In genomic region chr11:75371930-75372876, GRCh38 we compare ENCODE assay signal across 10 cellular contexts. TPM values are rescaled to one million over a fixed set of nuclear protein-coding genes. Genes with fewer than 3 reads are reported as not detected.
A peak's percentile ranks its signal among the peaks of the same experiment; 100 is the strongest.
DNase-seq lines count a peak whose midpoint lies in the region; ATAC-seq and TF ChIP-seq lines count a peak whose summit lies in the region.
"Had no signal": no experiment of that assay in that cellular context is flagged by ENCODE, and none has a peak within 500 bp of the region (broad histone marks: within the 10 kb centered on the region; RNA-seq: fewer than 3 reads in every experiment).

No MANE protein-coding gene starts in this region.

- no peak overlapping the region for H3K27ac ChIP-seq in CD4-positive, CD25-positive, alpha-beta regulatory T cell (ENCODE audit: insufficient read depth, low read length, poor library complexity, severe bottlenecking)
- no peak overlapping the region for H3K27ac ChIP-seq in neuronal stem cell (replicated peaks; ENCODE audit: low read length)

- no peak overlapping the region for H3K4me3 Mint-ChIP-seq in CD4-positive, CD25-positive, alpha-beta regulatory T cell
- peak overlapping the region; percentile 13 for H3K4me3 Mint-ChIP-seq in dendritic cell treated with granulocyte-macrophage colony-stimulating factor and Interleukin-4, amounts not matched to agents 40 ng/mL and 50 ng/mL, for 4 days
- H3K4me3 Mint-ChIP-seq in natural killer cell treated with Interleukin-12 subunit alpha and Interleukin-12 subunit beta and Interleukin-15 and Interleukin-18, amount 100 ng/mL, for 72 hours: no peak overlapping the region
- H3K4me3 Mint-ChIP-seq: stimulated activated memory B cell treated with anti-CD40 and anti-IgM and Interleukin-4, amounts not matched to agents 10 μg/mL and 1 μg/mL and 100 μg/mL, for 72 hours had no signal

- H3K4me2 ChIP-seq in neuronal stem cell (ENCODE audit: insufficient read depth, low read length, poor library complexity, severe bottlenecking): no peak overlapping the region

- no peak overlapping the region for H2BK15ac ChIP-seq in neuronal stem cell (ENCODE audit: low read length)

- H2BK12ac ChIP-seq in neuronal stem cell (ENCODE audit: low read length): no peak overlapping the region

- no peak overlapping the region for H2AFZ ChIP-seq in neuronal stem cell (ENCODE audit: low read length)

- H3K18ac ChIP-seq in neuronal stem cell (ENCODE audit: low read length): no peak overlapping the region

- H3K4me3 ChIP-seq in CD4-positive, CD25-positive, alpha-beta regulatory T cell (ENCODE audit: low read depth, low read length): no peak overlapping the region
- H3K4me3 ChIP-seq in LNCaP clone FGC (ENCODE audit: low read depth, low read length) (no peak overlapping the region; the same call in 1 of the 2 replicates), neuronal stem cell (ENCODE audit: low read length in 2 of 2) (no peak overlapping the region)

- H3K4me1 ChIP-seq in CD4-positive, CD25-positive, alpha-beta regulatory T cell (ENCODE audit: control insufficient read depth, insufficient read depth, low read length, poor library complexity, severe bottlenecking): no peaks in the 10 kb centered on the region
- no peaks in the 10 kb centered on the region for H3K4me1 ChIP-seq in neuronal stem cell (ENCODE audit: control insufficient read depth in 2 of 2, insufficient read depth in 1 of 2, low read depth in 1 of 2, low read length in 2 of 2)

- H3K9ac ChIP-seq in neuronal stem cell (ENCODE audit: low read depth, low read length, poor library complexity): no peak overlapping the region

- peak overlapping the region in 2 of 3 donors; percentile 60 to 64 for H3K27ac Mint-ChIP-seq in CD4-positive, CD25-positive, alpha-beta regulatory T cell
- H3K27ac Mint-ChIP-seq in dendritic cell treated with granulocyte-macrophage colony-stimulating factor and Interleukin-4, amounts not matched to agents 40 ng/mL and 50 ng/mL, for 4 days: peak overlapping the region; percentile 74
- H3K27ac Mint-ChIP-seq in natural killer cell treated with Interleukin-12 subunit alpha and Interleukin-12 subunit beta and Interleukin-15 and Interleukin-18, amount 100 ng/mL, for 72 hours: peak overlapping the region; percentile 28 to 89
- H3K27ac Mint-ChIP-seq: stimulated activated memory B cell treated with anti-CD40 and anti-IgM and Interleukin-4, amounts not matched to agents 10 μg/mL and 1 μg/mL and 100 μg/mL, for 72 hours had no signal

- H3K27me3 ChIP-seq in CD4-positive, CD25-positive, alpha-beta regulatory T cell (ENCODE audit: control insufficient read depth, insufficient read depth, low read length): no peaks in the 10 kb centered on the region
- peaks cover 0 to 8% (median 0%) of the 10 kb centered on the region in 3 experiments for H3K27me3 ChIP-seq in neuronal stem cell (ENCODE audit: control insufficient read depth in 3 of 3, insufficient read depth in 3 of 3, low read depth in 1 of 3, low read length in 3 of 3)

- peaks cover 0 to 14% (median 8%) of the 10 kb centered on the region in 4 donors for H3K4me1 Mint-ChIP-seq in CD4-positive, CD25-positive, alpha-beta regulatory T cell
- H3K4me1 Mint-ChIP-seq in dendritic cell treated with granulocyte-macrophage colony-stimulating factor and Interleukin-4, amounts not matched to agents 40 ng/mL and 50 ng/mL, for 4 days (ENCODE audit: low read depth): peaks cover 49% of the 10 kb centered on the region
- H3K4me1 Mint-ChIP-seq in natural killer cell treated with Interleukin-12 subunit alpha and Interleukin-12 subunit beta and Interleukin-15 and Interleukin-18, amount 100 ng/mL, for 72 hours (ENCODE audit: low read depth in 2 of 2): peaks cover 12 to 23% of the 10 kb centered on the region in 2 donors

- H2AK5ac ChIP-seq in neuronal stem cell (ENCODE audit: low read depth, low read length): no peak overlapping the region

- WGBS in neuronal stem cell (ENCODE audit: extremely low coverage in 2 of 2, insufficient read length in 2 of 2, insufficient replicate concordance in 1 of 2), 2 donors: no CpG with 5 or more reads among the region's 8 CpGs

- H4K8ac ChIP-seq in neuronal stem cell (ENCODE audit: low read depth, low read length): no peak overlapping the region

- no peak overlapping the region for H2BK120ac ChIP-seq in neuronal stem cell (ENCODE audit: low read depth, low read length)

- no peaks in the 10 kb centered on the region for H3K79me1 ChIP-seq in neuronal stem cell (ENCODE audit: low read depth, low read length)

- DNase-seq in CD4-positive, CD25-positive, alpha-beta regulatory T cell: no peak
- DNase-seq in LNCaP clone FGC (ENCODE audit: low read depth) (peak; percentile 88), neuronal stem cell (ENCODE audit: low spot score) (no peak)
- no peak for DNase-seq in natural killer cell treated with Interleukin-12 subunit alpha and Interleukin-12 subunit beta and Interleukin-15 and Interleukin-18, amount 100 ng/mL, for 72 hours (ENCODE audit: low spot score)
- no peak for DNase-seq in activated CD4-positive, CD25-positive, alpha-beta regulatory T cell (lab: John Stamatoyannopoulos, UW)
- DNase-seq: RPMI8226 had no signal

- no peak for ATAC-seq in CD4-positive, CD25-positive, alpha-beta regulatory T cell (ENCODE audit: low read depth in 2 of 2)
- no peak for ATAC-seq in natural killer cell treated with Interleukin-12 subunit alpha and Interleukin-12 subunit beta and Interleukin-15 and Interleukin-18, amount 100 ng/mL, for 72 hours
- ATAC-seq in HG03280 (IDR thresholded peaks at IDR 0.05; ENCODE audit: unreplicated experiment): no peak
- no peak for ATAC-seq in HG03439 (IDR thresholded peaks at IDR 0.05; ENCODE audit: unreplicated experiment)
- ATAC-seq: stimulated activated memory B cell treated with anti-CD40 and anti-IgM and Interleukin-4, amounts not matched to agents 10 μg/mL and 1 μg/mL and 100 μg/mL, for 72 hours had no signal

- peaks cover 4% of the 10 kb centered on the region for H3K27me3 Mint-ChIP-seq in CD4-positive, CD25-positive, alpha-beta regulatory T cell
- H3K27me3 Mint-ChIP-seq in dendritic cell treated with granulocyte-macrophage colony-stimulating factor and Interleukin-4, amounts not matched to agents 40 ng/mL and 50 ng/mL, for 4 days: no peaks in the 10 kb centered on the region
- no peaks in the 10 kb centered on the region for H3K27me3 Mint-ChIP-seq in natural killer cell treated with Interleukin-12 subunit alpha and Interleukin-12 subunit beta and Interleukin-15 and Interleukin-18, amount 100 ng/mL, for 72 hours
- H3K27me3 Mint-ChIP-seq: stimulated activated memory B cell treated with anti-CD40 and anti-IgM and Interleukin-4, amounts not matched to agents 10 μg/mL and 1 μg/mL and 100 μg/mL, for 72 hours had no signal

- H3K23ac ChIP-seq in neuronal stem cell (ENCODE audit: low read depth, low read length, poor library complexity): no peak overlapping the region

- no peak overlapping the region for H3K14ac ChIP-seq in neuronal stem cell (ENCODE audit: low read length)

- no peak overlapping the region for H2BK5ac ChIP-seq in neuronal stem cell (ENCODE audit: low read length)

- no peaks in the 10 kb centered on the region for H3K36me3 ChIP-seq in CD4-positive, CD25-positive, alpha-beta regulatory T cell (ENCODE audit: control insufficient read depth, insufficient read depth, low read length)
- no peaks in the 10 kb centered on the region for H3K36me3 ChIP-seq in neuronal stem cell (replicated peaks in 1 of 2; ENCODE audit: control insufficient read depth in 2 of 2, insufficient read depth in 2 of 2, low read length in 2 of 2)

- intact Hi-C loops in dendritic cell treated with granulocyte-macrophage colony-stimulating factor and Interleukin-4, amounts not matched to agents 40 ng/mL and 50 ng/mL, for 4 days (cut with micrococcal nuclease): no loop called here

- H4K91ac ChIP-seq in neuronal stem cell (ENCODE audit: low read depth, low read length, poor library complexity): no peak overlapping the region

- no peak overlapping the region for H3K4ac ChIP-seq in neuronal stem cell (ENCODE audit: low read length)

- H3K36me3 Mint-ChIP-seq in CD4-positive, CD25-positive, alpha-beta regulatory T cell: no peaks in the 10 kb centered on the region
- H3K36me3 Mint-ChIP-seq in dendritic cell treated with granulocyte-macrophage colony-stimulating factor and Interleukin-4, amounts not matched to agents 40 ng/mL and 50 ng/mL, for 4 days (ENCODE audit: low read depth): no peaks in the 10 kb centered on the region
- no peaks in the 10 kb centered on the region for H3K36me3 Mint-ChIP-seq in natural killer cell treated with Interleukin-12 subunit alpha and Interleukin-12 subunit beta and Interleukin-15 and Interleukin-18, amount 100 ng/mL, for 72 hours
- H3K36me3 Mint-ChIP-seq: stimulated activated memory B cell treated with anti-CD40 and anti-IgM and Interleukin-4, amounts not matched to agents 10 μg/mL and 1 μg/mL and 100 μg/mL, for 72 hours had no signal

- H3K9me3 Mint-ChIP-seq in CD4-positive, CD25-positive, alpha-beta regulatory T cell: peaks cover 0 to 4% (median 0%) of the 10 kb centered on the region in 7 donors
- H3K9me3 Mint-ChIP-seq in dendritic cell treated with granulocyte-macrophage colony-stimulating factor and Interleukin-4, amounts not matched to agents 40 ng/mL and 50 ng/mL, for 4 days: no peaks in the 10 kb centered on the region
- no peaks in the 10 kb centered on the region for H3K9me3 Mint-ChIP-seq in natural killer cell treated with Interleukin-12 subunit alpha and Interleukin-12 subunit beta and Interleukin-15 and Interleukin-18, amount 100 ng/mL, for 72 hours
- H3K9me3 Mint-ChIP-seq: stimulated activated memory B cell treated with anti-CD40 and anti-IgM and Interleukin-4, amounts not matched to agents 10 μg/mL and 1 μg/mL and 100 μg/mL, for 72 hours had no signal

- TF ChIP-seq CTCF in LNCaP clone FGC (IDR thresholded peaks at IDR 0.05; ENCODE audit: control insufficient read depth, extremely low read depth, insufficient read depth): no peak

- peaks cover 0 to 7% of the 10 kb centered on the region in 2 experiments for H3K9me3 ChIP-seq in CD4-positive, CD25-positive, alpha-beta regulatory T cell (ENCODE audit: control insufficient read depth in 2 of 2, low read length in 2 of 2)
- peaks cover 0 to 1% of the 10 kb centered on the region in 2 donors for H3K9me3 ChIP-seq in neuronal stem cell (replicated peaks in 1 of 2; ENCODE audit: control insufficient read depth in 2 of 2, insufficient read depth in 1 of 2, low read depth in 1 of 2, low read length in 2 of 2)

RNA-seq across cellular contexts. Expression of gene ARRB1, which starts 20.7 kb away (rescaled TPM):
- total RNA-seq in CD4-positive, CD25-positive, alpha-beta regulatory T cell: 36.1 TPM
- polyA plus RNA-seq in CD4-positive, CD25-positive, alpha-beta regulatory T cell: 1 to 10 TPM; 5.1 to 8.0 (median 5.8) TPM
- total RNA-seq in natural killer cell treated with Interleukin-12 subunit alpha and Interleukin-12 subunit beta and Interleukin-15 and Interleukin-18, amount 100 ng/mL, for 72 hours: 10 to 100 TPM; 47.8 to 54.5 TPM
- polyA plus RNA-seq in neuronal stem cell (2013, experiment 1 of 2): 6.6 TPM
- 6.3 TPM for polyA plus RNA-seq in neuronal stem cell (2013, experiment 2 of 2)

RNA-seq across cellular contexts. Expression of gene RPS3, which starts 27.1 kb away (rescaled TPM):
- 3,495 TPM for total RNA-seq in CD4-positive, CD25-positive, alpha-beta regulatory T cell
- 1,000 to 10,000 TPM; 3,908 to 6,708 (median 5,568) TPM for polyA plus RNA-seq in CD4-positive, CD25-positive, alpha-beta regulatory T cell
- total RNA-seq in natural killer cell treated with Interleukin-12 subunit alpha and Interleukin-12 subunit beta and Interleukin-15 and Interleukin-18, amount 100 ng/mL, for 72 hours: 1,000 to 10,000 TPM; 2,083 to 2,343 TPM
- polyA plus RNA-seq in neuronal stem cell (2013, experiment 1 of 2): 5,741 TPM
- polyA plus RNA-seq in neuronal stem cell (2013, experiment 2 of 2): 5,744 TPM
